ENCODE assay signal across 1 cellular context in the genomic region with DNA sequence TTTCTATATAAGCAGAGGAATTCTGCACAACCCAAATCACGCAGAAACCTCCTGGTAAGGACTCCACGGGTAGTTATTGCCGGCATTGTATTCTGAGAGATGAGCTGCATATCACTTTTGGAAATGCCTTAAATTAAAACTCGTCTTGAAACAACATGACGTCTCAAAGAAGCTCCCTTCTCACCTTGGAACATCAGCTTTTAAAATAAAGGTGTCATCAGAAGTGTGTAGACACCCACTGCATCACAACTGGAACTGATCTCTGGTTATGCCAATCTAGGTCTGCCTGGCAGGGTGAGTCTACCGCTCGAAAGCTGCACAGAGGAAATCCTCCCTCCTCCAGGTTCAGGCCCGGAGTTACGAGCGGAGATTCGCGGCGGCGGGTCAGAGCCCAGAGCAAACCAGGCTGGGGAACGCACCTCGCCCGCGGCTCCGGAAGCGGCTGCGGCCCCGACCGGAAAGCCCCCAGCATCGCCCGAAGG.
TF ChIP-seq lines count a peak whose summit lies in the region.

No MANE protein-coding gene starts in this region.

TF ChIP-seq in IMR-90, 13 proteins besides CTCF, POLR2A, EP300 and RAD21:
- no peak for TF ChIP-seq NFE2L2 (IDR thresholded peaks at IDR 0.05; ENCODE audit: low read depth, low read length)
